ENCODE assay signal across 8 cellular contexts in the genomic region with DNA sequence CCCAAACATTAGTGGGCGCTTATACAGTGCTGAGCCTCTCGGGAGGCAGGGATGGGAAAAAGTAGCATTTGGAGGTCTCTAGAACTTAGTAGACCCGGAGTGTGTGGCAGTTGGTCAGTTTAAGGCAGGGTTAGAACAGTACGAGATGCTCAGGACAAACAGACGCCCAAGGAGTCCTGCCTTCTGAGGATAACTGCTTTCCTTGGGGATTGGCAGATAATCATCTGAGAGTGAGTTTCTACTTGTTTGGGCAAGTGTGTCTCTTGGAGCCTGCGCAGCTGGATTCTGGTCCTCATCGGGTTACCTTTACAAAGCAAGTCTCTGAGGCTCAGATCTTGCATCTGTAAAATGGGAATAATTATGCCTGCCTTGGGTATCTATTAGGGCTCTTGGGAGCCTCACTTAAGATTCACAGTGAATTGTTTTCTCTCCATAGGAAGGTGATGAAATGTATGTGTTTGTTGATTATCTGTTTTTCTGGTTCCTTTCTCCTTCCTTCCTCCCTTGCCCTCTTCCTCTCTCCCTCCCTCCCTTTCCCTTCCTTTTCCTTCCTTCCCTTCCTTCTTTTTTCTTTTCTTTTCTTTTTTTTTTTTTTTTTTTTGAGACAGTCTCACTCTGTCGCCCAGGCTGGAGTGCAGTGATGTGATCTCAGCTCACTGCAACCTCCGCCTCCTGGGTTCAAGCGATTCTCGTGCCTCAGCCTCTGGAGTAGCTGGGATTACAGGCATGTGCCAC. TPM values are rescaled to one million over a fixed set of nuclear protein-coding genes. Genes with fewer than 3 reads are reported as not detected.
DNase-seq lines count a peak whose midpoint lies in the region; ATAC-seq, FAIRE-seq and TF ChIP-seq lines count a peak whose summit lies in the region.

No MANE protein-coding gene starts in this region.

- ATAC-seq in pancreas = no peak

- H3K9ac ChIP-seq in OCI-LY3 (ENCODE audit: low read length) = peak overlapping the region; percentile 91

- FAIRE-seq in pancreas (lab: Jason Lieb, UNC) (no peak), HTR-8/SVneo (lab: Jason Lieb, UNC) (no peak)

- H3K4me1 Mint-ChIP-seq in endothelial cell (ENCODE audit: unreplicated experiment) = peaks cover 42% of the 10 kb centered on the region

- H3K79me2 ChIP-seq in OCI-LY3 (ENCODE audit: low read length) = peaks cover 69% of the 10 kb centered on the region

- H3K27me3 ChIP-seq in OCI-LY3 (ENCODE audit: low read depth, low read length) (no peaks in the 10 kb centered on the region), pancreas (no peaks in the 10 kb centered on the region)

- peak overlapping the region; percentile 97 for H3K4me2 ChIP-seq in OCI-LY3 (ENCODE audit: low read length)

- WGBS in pancreas, 2 donors = 34 to 41% methylated on average over 11 of the region's 11 CpGs

- H3K27me3 Mint-ChIP-seq in endothelial cell (ENCODE audit: unreplicated experiment) = peaks cover 13% of the 10 kb centered on the region

- intact Hi-C loops in pancreas (cut with DNase I) = no loop called here

- H3K27ac Mint-ChIP-seq in endothelial cell (ENCODE audit: unreplicated experiment) = peak overlapping the region; percentile 97

- no peak overlapping the region for H2AFZ ChIP-seq in OCI-LY3 (ENCODE audit: low read depth, low read length)

- peak overlapping the region; percentile 99 for H3K4me3 Mint-ChIP-seq in endothelial cell (ENCODE audit: unreplicated experiment)

- peaks cover 58% of the 10 kb centered on the region for H4K20me1 ChIP-seq in OCI-LY3 (ENCODE audit: insufficient read depth, low read length)

- H3K4me1 ChIP-seq in OCI-LY3 (ENCODE audit: low read length) = peaks cover 33% of the 10 kb centered on the region
- peaks cover 37 to 49% (median 48%) of the 10 kb centered on the region in 3 donors for H3K4me1 ChIP-seq in pancreas

- H3K36me3 ChIP-seq in OCI-LY3 (replicated peaks; ENCODE audit: low read depth, low read length) = peaks cover 12% of the 10 kb centered on the region
- no peaks in the 10 kb centered on the region for H3K36me3 ChIP-seq in pancreas

- DNase-seq in EH (ENCODE audit: low read depth) (peak; percentile 23), endothelial cell (ENCODE audit: low spot score) (no peak), pancreas (no peak), HUDEP-2 (lab: John Stamatoyannopoulos, UW; ENCODE audit: unreplicated experiment in 76 of 76) (no peak), NCI-H2107 treated with DMSO at 0.1 percent for 48 hours (lab: John Stamatoyannopoulos, UW; ENCODE audit: unreplicated experiment) (no peak), HTR-8/SVneo (ENCODE audit: insufficient read length, low spot score) (no peak), NCI-H1105 (lab: John Stamatoyannopoulos, UW) (no peak)

- H3K4me3 ChIP-seq in OCI-LY3 (ENCODE audit: low read length) (peak overlapping the region; percentile 94), pancreas (peak overlapping the region in 3 of 4 donors; percentile 31 to 83 (median 66))

- H3K9me3 Mint-ChIP-seq in endothelial cell (ENCODE audit: unreplicated experiment) = no peaks in the 10 kb centered on the region

- no peak for TF ChIP-seq CTCF in OCI-LY3 (IDR thresholded peaks at IDR 0.05; ENCODE audit: low read depth, low read length)
- TF ChIP-seq CTCF in endothelial cell (IDR thresholded peaks at IDR 0.05; ENCODE audit: unreplicated experiment) = no peak
- TF ChIP-seq CTCF in pancreas (IDR thresholded peaks at IDR 0.05) = no peak

- H3K36me3 Mint-ChIP-seq in endothelial cell (ENCODE audit: low read depth, unreplicated experiment) = peaks cover 8% of the 10 kb centered on the region

- H3K27ac ChIP-seq in OCI-LY3 (ENCODE audit: low read length) (peak overlapping the region; percentile 73), pancreas (peak overlapping the region in 2 of 4 donors; percentile 95 to 96)

- no peaks in the 10 kb centered on the region for H3K9me3 ChIP-seq in OCI-LY3 (ENCODE audit: insufficient read depth, low read length)
- no peaks in the 10 kb centered on the region for H3K9me3 ChIP-seq in pancreas

RNA-seq across cellular contexts. Expression of a gene that starts 2.0 kb away (rescaled TPM):
- total RNA-seq in endothelial cell (ENCODE audit: unreplicated experiment) (350 TPM), pancreas (100 to 1,000 TPM in 2 of 6 donors, 10 to 100 TPM in 4; 67.4 to 132 (median 94.9) TPM)
- polyA plus RNA-seq in pancreas = 10 to 100 TPM; 44.8 to 77.9 TPM
